8 cellular contexts compared by ENCODE assay signal in genomic region chr11:62787005-62787759, GRCh38. TPM values are rescaled to one million over a fixed set of nuclear protein-coding genes. Genes with fewer than 3 reads are reported as not detected.
DNase-seq lines count a peak whose midpoint lies in the region; ATAC-seq, FAIRE-seq and TF ChIP-seq lines count a peak whose summit lies in the region.

TMEM179B (plus strand) TSS chr11:62787402; CDS start chr11:62787432, 30 bp downstream.

- H3K4me1 ChIP-seq in H9 (ENCODE audit: insufficient read depth, low read length) (no peaks in the 10 kb centered on the region), MM.1S (ENCODE audit: low read length) (peaks cover 23% of the 10 kb centered on the region), foreskin keratinocyte (no peaks in the 10 kb centered on the region), neuronal stem cell (ENCODE audit: control insufficient read depth in 2 of 2, insufficient read depth in 1 of 2, low read depth in 1 of 2, low read length in 2 of 2) (peaks cover 6 to 10% of the 10 kb centered on the region in 2 donors)

- no peaks in the 10 kb centered on the region for H3K9me2 ChIP-seq in MM.1S (replicated peaks; ENCODE audit: insufficient read depth, low read length)

- H2AK5ac ChIP-seq in H9 (ENCODE audit: insufficient read length, low read length) (no peak within 1 kb of the TSS), neuronal stem cell (ENCODE audit: low read depth, low read length) (peak within 1 kb of the TSS; percentile 74)

- H3K36me3 Mint-ChIP-seq in H9 (ENCODE audit: insufficient read depth in 1 of 3, low read depth in 3 of 3), result peaks cover 24 to 68% (median 49%) of the 10 kb centered on the region in 3 experiments

- H2AFZ ChIP-seq in H9 (ENCODE audit: low read length) (no peak within 1 kb of the TSS), MM.1S (ENCODE audit: low read length) (peak within 1 kb of the TSS; percentile 47), neuronal stem cell (ENCODE audit: low read length) (peak within 1 kb of the TSS; percentile 87)

- H3K27me3 Mint-ChIP-seq in H9 (ENCODE audit: low read depth), result no peaks in the 10 kb centered on the region; the same call in 1 of the 2 replicates

- H3K27ac ChIP-seq in H9 (ENCODE audit: insufficient read length, low read depth, low read length), result peak within 1 kb of the TSS; percentile 23
- peak within 1 kb of the TSS; percentile 76 for H3K27ac ChIP-seq in MM.1S (ENCODE audit: low read length)
- peak within 1 kb of the TSS; percentile 64 for H3K27ac ChIP-seq in foreskin keratinocyte
- peak within 1 kb of the TSS; percentile 81 for H3K27ac ChIP-seq in neuronal stem cell (replicated peaks; ENCODE audit: low read length)

- TF ChIP-seq CTCF in H9 (conservative IDR thresholded peaks at IDR 0.05), result peak; percentile 49
- TF ChIP-seq CTCF in MM.1S (IDR thresholded peaks at IDR 0.05; ENCODE audit: low read length), result peak; percentile 52
- peak; percentile 89 for TF ChIP-seq CTCF in foreskin keratinocyte (conservative IDR thresholded peaks at IDR 0.05)
- no peak for TF ChIP-seq CTCF in subcutaneous adipose tissue (IDR thresholded peaks at IDR 0.05; ENCODE audit: low read depth)

- H3K27ac Mint-ChIP-seq in H9, result peak within 1 kb of the TSS; percentile 94 to 98 (median 96)

- WGBS in H9 (ENCODE audit: extremely low coverage, insufficient read length, low lambda C conversion rate), result no CpG with 5 or more reads among the region's 88 CpGs
- WGBS in neuronal stem cell (ENCODE audit: extremely low coverage in 2 of 2, insufficient read length in 2 of 2, insufficient replicate concordance in 1 of 2), 2 donors, result no CpG with 5 or more reads among the region's 88 CpGs

- H3K4me3 Mint-ChIP-seq in H9, result peak within 1 kb of the TSS; percentile 89 to 94

- H3K4me2 ChIP-seq in H9 (ENCODE audit: insufficient read depth, insufficient read length, low read length), result peak within 1 kb of the TSS; percentile 64
- peak within 1 kb of the TSS; percentile 92 for H3K4me2 ChIP-seq in MM.1S (ENCODE audit: low read depth, low read length)
- H3K4me2 ChIP-seq in neuronal stem cell (ENCODE audit: insufficient read depth, low read length, poor library complexity, severe bottlenecking), result peak within 1 kb of the TSS; percentile 64

- H3F3A ChIP-seq in MM.1S (ENCODE audit: insufficient read depth, low read length), result peaks cover 31% of the 10 kb centered on the region

- no peak within 1 kb of the TSS for H2BK15ac ChIP-seq in H9 (ENCODE audit: low read depth, low read length)
- no peak within 1 kb of the TSS for H2BK15ac ChIP-seq in neuronal stem cell (ENCODE audit: low read length)

- H2BK120ac ChIP-seq in H9 (ENCODE audit: low read depth, low read length, poor library complexity, severe bottlenecking) (no peak within 1 kb of the TSS), neuronal stem cell (ENCODE audit: low read depth, low read length) (no peak within 1 kb of the TSS)

- no peak within 1 kb of the TSS for H3K56ac ChIP-seq in H9 (ENCODE audit: insufficient read length, low read depth, low read length)

- H3K9me3 ChIP-seq in H9 (ENCODE audit: control insufficient read depth, low read depth, low read length) (no peaks in the 10 kb centered on the region), MM.1S (replicated peaks; ENCODE audit: insufficient read depth, low read length) (no peaks in the 10 kb centered on the region), neuronal stem cell (replicated peaks in 1 of 2; ENCODE audit: control insufficient read depth in 2 of 2, insufficient read depth in 1 of 2, low read depth in 1 of 2, low read length in 2 of 2) (no peaks in the 10 kb centered on the region)

- no peaks in the 10 kb centered on the region for H4K20me1 ChIP-seq in H9 (ENCODE audit: control insufficient read depth, insufficient read depth, insufficient read length)
- no peaks in the 10 kb centered on the region for H4K20me1 ChIP-seq in MM.1S (ENCODE audit: insufficient read depth, low read length)

- H3K14ac ChIP-seq in H9 (ENCODE audit: insufficient read depth, low read length), result peak within 1 kb of the TSS; percentile 10
- peak within 1 kb of the TSS; percentile 89 for H3K14ac ChIP-seq in neuronal stem cell (ENCODE audit: low read length)

- peak; percentile 98 for DNase-seq in H9
- DNase-seq in MM.1S, result peak; percentile 98
- DNase-seq in SIG-M5 (lab: John Stamatoyannopoulos, UW), result peak; percentile 81
- peak; percentile 99 for DNase-seq in activated gamma-delta T cell treated with Interleukin-2 at 50 U/mL for 16 hours
- peak; percentile 89 to 94 for DNase-seq in foreskin keratinocyte
- DNase-seq in neuronal stem cell (ENCODE audit: low spot score), result peak; percentile 97

- peak; percentile 77 for ATAC-seq in foreskin keratinocyte

- H4K8ac ChIP-seq in H9 (replicated peaks; ENCODE audit: insufficient read length, low read depth, low read length) (no peak within 1 kb of the TSS), neuronal stem cell (ENCODE audit: low read depth, low read length) (no peak within 1 kb of the TSS)

- H3K23ac ChIP-seq in H9 (ENCODE audit: insufficient read length, low read depth, low read length) (no peak within 1 kb of the TSS), neuronal stem cell (ENCODE audit: low read depth, low read length, poor library complexity) (peak within 1 kb of the TSS; percentile 93)

- peaks cover 4% of the 10 kb centered on the region for H3K23me2 ChIP-seq in H9 (ENCODE audit: insufficient read length, low read depth, low read length, poor library complexity, severe bottlenecking)

- H3K9ac ChIP-seq in H9 (ENCODE audit: extremely low read depth, insufficient read length, low read length) (peak within 1 kb of the TSS; percentile 91), MM.1S (ENCODE audit: low read length) (peak within 1 kb of the TSS; percentile 74), neuronal stem cell (ENCODE audit: low read depth, low read length, poor library complexity) (peak within 1 kb of the TSS; percentile 97)

- peak within 1 kb of the TSS; percentile 80 for H3K4me3 ChIP-seq in MM.1S (ENCODE audit: low read length)
- H3K4me3 ChIP-seq in neuronal stem cell (ENCODE audit: low read length in 2 of 2), result peak within 1 kb of the TSS; percentile 84 to 96

- H3T11ph ChIP-seq in H9 (ENCODE audit: low read length), result no peak within 1 kb of the TSS

- no peak within 1 kb of the TSS for H4K5ac ChIP-seq in H9 (ENCODE audit: insufficient read length, low read depth, low read length)

- H3K79me1 ChIP-seq in H9 (ENCODE audit: insufficient read depth, low read depth, low read length, poor library complexity, severe bottlenecking) (no peaks in the 10 kb centered on the region), neuronal stem cell (ENCODE audit: low read depth, low read length) (peaks cover 4% of the 10 kb centered on the region)

- peaks cover 24 to 32% of the 10 kb centered on the region in 2 experiments for H3K4me1 Mint-ChIP-seq in H9

- no peak within 1 kb of the TSS for H2BK20ac ChIP-seq in H9 (ENCODE audit: low read depth, low read length, poor library complexity, severe bottlenecking)

- H3K4ac ChIP-seq in H9 (ENCODE audit: low read depth, low read length) (no peak within 1 kb of the TSS), neuronal stem cell (ENCODE audit: low read length) (no peak within 1 kb of the TSS)

- no peaks in the 10 kb centered on the region; a peak in 1 of 5 replicates for H3K9me3 Mint-ChIP-seq in H9

- peak within 1 kb of the TSS; percentile 7 for H3K18ac ChIP-seq in H9 (ENCODE audit: insufficient read length, low read depth, low read length)
- H3K18ac ChIP-seq in neuronal stem cell (ENCODE audit: low read length), result peak within 1 kb of the TSS; percentile 91

- H3K27me3 ChIP-seq in H9 (ENCODE audit: insufficient read depth, low read length) (no peaks in the 10 kb centered on the region), MM.1S (replicated peaks; ENCODE audit: insufficient read depth, low read length) (no peaks in the 10 kb centered on the region), foreskin keratinocyte (no peaks in the 10 kb centered on the region), neuronal stem cell (ENCODE audit: control insufficient read depth in 3 of 3, insufficient read depth in 3 of 3, low read depth in 1 of 3, low read length in 3 of 3) (no peaks in the 10 kb centered on the region)

- H2BK12ac ChIP-seq in H9 (ENCODE audit: insufficient read length, low read depth, low read length) (no peak within 1 kb of the TSS), neuronal stem cell (ENCODE audit: low read length) (no peak within 1 kb of the TSS)

- H2BK5ac ChIP-seq in H9 (ENCODE audit: insufficient read length, low read length) (no peak within 1 kb of the TSS), neuronal stem cell (ENCODE audit: low read length) (peak within 1 kb of the TSS; percentile 30)

- no peak within 1 kb of the TSS for H4K91ac ChIP-seq in H9 (ENCODE audit: insufficient read length, low read depth, low read length)
- no peak within 1 kb of the TSS for H4K91ac ChIP-seq in neuronal stem cell (ENCODE audit: low read depth, low read length, poor library complexity)

- FAIRE-seq in G401.6 (lab: Jason Lieb, UNC), result peak; percentile 63

- H3K79me2 ChIP-seq in H9 (ENCODE audit: insufficient read depth, low read length) (no peaks in the 10 kb centered on the region; the same call in 1 of the 2 replicates), MM.1S (ENCODE audit: low read length) (peaks cover 48% of the 10 kb centered on the region)

- no peaks in the 10 kb centered on the region for H3K36me3 ChIP-seq in MM.1S (replicated peaks; ENCODE audit: insufficient read depth, low read length)
- peaks cover 20 to 75% of the 10 kb centered on the region in 2 donors for H3K36me3 ChIP-seq in neuronal stem cell (replicated peaks in 1 of 2; ENCODE audit: control insufficient read depth in 2 of 2, insufficient read depth in 2 of 2, low read length in 2 of 2)

RNA-seq across cellular contexts. Expression of gene TMEM179B, which starts in this region (rescaled TPM):
- 25.0 and 25.5 TPM in 2 replicates for total RNA-seq in H9 (2021)
- 55.0 and 56.3 TPM in 2 replicates for total RNA-seq in foreskin keratinocyte
- 68.4 and 74.5 TPM in 2 replicates for polyA plus RNA-seq in foreskin keratinocyte
- polyA plus RNA-seq in neuronal stem cell (2013, experiment 1 of 2), result 36.7 TPM
- polyA plus RNA-seq in neuronal stem cell (2013, experiment 2 of 2), result 35.2 TPM
- 10 to 100 TPM; 37.7 to 74.0 (median 49.6) TPM for total RNA-seq in subcutaneous adipose tissue

Comparison
In these comparisons a context has a peak if more than half of its experiments do, and no peak if none do; other contexts are left out.
1. Peak in every context shown above with its lines: DNase-seq, ATAC-seq, H3K4me3 ChIP-seq and H3K27ac ChIP-seq.
2. H3K27ac ChIP-seq: peak in every context shown above with its lines; median percentile 81 in neuronal stem cell; 76 in MM.1S; 64 in foreskin keratinocyte; 23 in H9.